1 cellular context compared by ENCODE assay signal in genomic region chr14:61026523-61026922, GRCh38.
TF ChIP-seq lines count a peak whose summit lies in the region.

No MANE protein-coding gene starts in this region.

TF ChIP-seq in IMR-90, 13 proteins besides CTCF, POLR2A, EP300 and RAD21:
- no peak for TF ChIP-seq MXI1 (IDR thresholded peaks at IDR 0.05; ENCODE audit: borderline replicate concordance, low read depth, low read length)
- TF ChIP-seq NFE2L2 (IDR thresholded peaks at IDR 0.05; ENCODE audit: low read depth, low read length), result no peak
- no peak for TF ChIP-seq MAZ (IDR thresholded peaks at IDR 0.05; ENCODE audit: borderline replicate concordance, low read depth, low read length)
